Comparison of ENCODE assay signal across 6 cellular contexts in the genomic region with DNA sequence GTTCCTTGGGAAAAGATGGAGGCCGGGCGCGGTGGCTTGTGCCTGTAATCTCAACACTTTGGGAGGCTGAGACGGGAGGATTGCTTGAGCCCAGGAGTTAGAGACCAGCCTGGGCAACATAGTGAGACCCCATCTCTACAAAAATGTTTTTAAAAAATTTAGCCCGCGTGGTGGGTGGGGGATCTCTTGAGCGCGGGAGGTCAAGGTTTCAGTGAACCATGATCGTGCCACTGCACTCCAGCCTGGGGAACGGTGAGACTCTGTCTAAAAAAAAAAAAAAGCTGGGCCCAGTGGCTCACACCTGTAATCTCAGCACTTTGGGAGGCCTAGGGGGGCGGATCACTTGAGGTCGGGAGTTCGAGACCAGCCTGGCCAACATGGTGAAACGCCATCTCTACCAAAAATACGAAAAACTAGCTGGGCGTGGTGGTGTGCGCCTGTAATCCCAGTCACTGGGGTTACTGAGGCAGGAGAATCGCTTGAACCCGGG. TPM values are rescaled to one million over a fixed set of nuclear protein-coding genes. Genes with fewer than 3 reads are reported as not detected.
A peak's percentile ranks its signal among the peaks of the same experiment; 100 is the strongest.
DNase-seq lines count a peak whose midpoint lies in the region; ATAC-seq and TF ChIP-seq lines count a peak whose summit lies in the region.
"Not testable (repeated sequence)": the region's sequence is repeated elsewhere in the genome, so short reads cannot be mapped to it uniquely, and the experiment has no call there.

No MANE protein-coding gene starts in this region.

- H2BK15ac ChIP-seq in neuronal stem cell (ENCODE audit: low read length): not testable (repeated sequence)

- H3K79me1 ChIP-seq in neuronal stem cell (ENCODE audit: low read depth, low read length): peaks cover 12% of the 10 kb centered on the region

- H3K27ac ChIP-seq in HCT116 (ENCODE audit: low read depth, low read length) (peak overlapping the region; percentile 90), caudate nucleus (ENCODE audit: low read depth, low read length) (peak overlapping the region; percentile 96), neuronal stem cell (replicated peaks; ENCODE audit: low read length) (peak overlapping the region; percentile 50), upper lobe of right lung (peak overlapping the region; percentile 91)

- H2BK120ac ChIP-seq in neuronal stem cell (ENCODE audit: low read depth, low read length): not testable (repeated sequence)

- no CpG with 5 or more reads among the region's 19 CpGs for WGBS in neuronal stem cell (ENCODE audit: extremely low coverage in 2 of 2, insufficient read length in 2 of 2, insufficient replicate concordance in 1 of 2), 2 donors

- RAD21 ChIA-PET in HCT116 (lab: Charles Lee; ENCODE audit: low non-redundant PET in 1 of 2, low total read pairs in 2 of 2, uncharacterized antibody in 2 of 2, unreplicated experiment in 2 of 2): interaction anchor here in 1 of 2 experiments (1.2 kb wide), 1 partner anchor 48 kb away, joined by 3 read pairs; no protein-coding TSS in a partner anchor

- not testable (repeated sequence) for TF ChIP-seq POLR2A in HCT116 (IDR thresholded peaks at IDR 0.05; ENCODE audit: borderline replicate concordance, extremely low read depth, insufficient read depth, insufficient read length)

- not testable (repeated sequence) for H3K9me2 ChIP-seq in HCT116 (ENCODE audit: insufficient read depth)

- CTCF ChIA-PET in HCT116 (lab: Charles Lee): interaction anchor here (1.2 to 2.3 kb wide), 5 partner anchors 9 to 48 kb away, joined by 3 to 12 read pairs (median 10); partner anchors contain the start of genes INO80B and MRPL53

- TF ChIP-seq CTCF in HCT116 (IDR thresholded peaks at IDR 0.05 in 2 of 3, conservative IDR thresholded peaks at IDR 0.05 in 1 of 3; ENCODE audit: borderline replicate concordance in 1 of 3, insufficient read depth in 1 of 3, low read depth in 2 of 3, low read length in 2 of 3); WI38 (IDR thresholded peaks at IDR 0.05; ENCODE audit: low read depth, low read length); upper lobe of right lung (IDR thresholded peaks at IDR 0.05): not testable (repeated sequence)

- ATAC-seq in HCT116, upper lobe of right lung: not testable (repeated sequence)

- H3K36me3 ChIP-seq in HCT116 (ENCODE audit: control insufficient read depth in 1 of 2, insufficient read depth in 2 of 2, low read length in 2 of 2) (peaks cover 11 to 13% of the 10 kb centered on the region in 2 experiments; a peak in 3 of 4 replicates), neuronal stem cell (replicated peaks in 1 of 2; ENCODE audit: control insufficient read depth in 2 of 2, insufficient read depth in 2 of 2, low read length in 2 of 2) (peaks cover 7 to 35% of the 10 kb centered on the region in 2 donors), upper lobe of right lung (peaks cover 29% of the 10 kb centered on the region)

- not testable (repeated sequence) for BruUV-seq in HCT116 (replicated peaks; lab: Mats Ljungman, UMichigan)

- not testable (repeated sequence) for H3K9me3 ChIP-seq in HCT116 (ENCODE audit: control insufficient read depth in 1 of 2, insufficient read depth in 1 of 2, low read depth in 1 of 2, low read length in 2 of 2); neuronal stem cell (replicated peaks in 1 of 2; ENCODE audit: control insufficient read depth in 2 of 2, insufficient read depth in 1 of 2, low read depth in 1 of 2, low read length in 2 of 2); upper lobe of right lung

- H3K18ac ChIP-seq in neuronal stem cell (ENCODE audit: low read length): not testable (repeated sequence)

- not testable (repeated sequence) for H4K8ac ChIP-seq in neuronal stem cell (ENCODE audit: low read depth, low read length)

- H4K91ac ChIP-seq in neuronal stem cell (ENCODE audit: low read depth, low read length, poor library complexity): not testable (repeated sequence)

- H3K4me3 ChIP-seq in HCT116 (replicated peaks in 1 of 2; ENCODE audit: low read depth in 1 of 2, low read length in 2 of 2): peak overlapping the region; percentile 61 to 95
- H3K4me3 ChIP-seq in WI38 (ENCODE audit: low read depth, low read length): peak overlapping the region; percentile 93
- H3K4me3 ChIP-seq in iPS-11a (ENCODE audit: low read depth, low read length): peak overlapping the region; percentile 97
- peak overlapping the region; percentile 81 to 85 for H3K4me3 ChIP-seq in neuronal stem cell (ENCODE audit: low read length in 2 of 2)
- H3K4me3 ChIP-seq in upper lobe of right lung: peak overlapping the region; percentile 95

- H2BK12ac ChIP-seq in neuronal stem cell (ENCODE audit: low read length): not testable (repeated sequence)

- intact Hi-C loops in HCT116 (cut with micrococcal nuclease): loop anchor here (1.0 to 2.0 kb wide), 6 partner anchors 19 to 104 kb away; partner anchors contain the start of genes AUP1, HTRA2, INO80B and WBP1
- intact Hi-C loops in upper lobe of right lung (cut with DNase I): not testable (repeated sequence)

- TF ChIP-seq RAD21 in HCT116 (IDR thresholded peaks at IDR 0.05; ENCODE audit: low read depth): not testable (repeated sequence)

- POLR2A ChIA-PET in HCT116 (lab: Charles Lee): interaction anchor here (0.8 kb wide), 1 partner anchor 26 kb away, joined by 3 read pairs; the partner anchor contains the start of gene WBP1

- H3K27me3 ChIP-seq in HCT116 (ENCODE audit: insufficient read depth, low read length); neuronal stem cell (ENCODE audit: control insufficient read depth in 3 of 3, insufficient read depth in 3 of 3, low read depth in 1 of 3, low read length in 3 of 3); upper lobe of right lung: not testable (repeated sequence)

- not testable (repeated sequence) for H2AK5ac ChIP-seq in neuronal stem cell (ENCODE audit: low read depth, low read length)

- not testable (repeated sequence) for DNase-seq in HCT116 (ENCODE audit: low read depth, low spot score); caudate nucleus (lab: John Stamatoyannopoulos, UW); neuronal stem cell (ENCODE audit: low spot score); upper lobe of right lung

- H3K9ac ChIP-seq in HCT116 (ENCODE audit: low read length) (peak overlapping the region; percentile 86), neuronal stem cell (ENCODE audit: low read depth, low read length, poor library complexity) (peak overlapping the region; percentile 72)

- H2BK5ac ChIP-seq in neuronal stem cell (ENCODE audit: low read length): peak overlapping the region; percentile 88

- peak overlapping the region; percentile 66 for H3K4me2 ChIP-seq in HCT116 (ENCODE audit: low read length)
- peak overlapping the region; percentile 72 for H3K4me2 ChIP-seq in neuronal stem cell (ENCODE audit: insufficient read depth, low read length, poor library complexity, severe bottlenecking)

- not testable (repeated sequence) for H3K14ac ChIP-seq in neuronal stem cell (ENCODE audit: low read length)

- not testable (repeated sequence) for H2AFZ ChIP-seq in HCT116 (ENCODE audit: low read depth, low read length, poor library complexity, severe bottlenecking)
- H2AFZ ChIP-seq in neuronal stem cell (ENCODE audit: low read length): peak overlapping the region; percentile 93

- peaks cover 31% of the 10 kb centered on the region for H3K79me2 ChIP-seq in HCT116 (ENCODE audit: insufficient read depth, low read length)

- not testable (repeated sequence) for H4K20me1 ChIP-seq in HCT116 (ENCODE audit: insufficient read depth)

- H3K23ac ChIP-seq in neuronal stem cell (ENCODE audit: low read depth, low read length, poor library complexity): not testable (repeated sequence)

- H3K4ac ChIP-seq in neuronal stem cell (ENCODE audit: low read length): not testable (repeated sequence)

- H3K4me1 ChIP-seq in HCT116 (ENCODE audit: control insufficient read depth in 1 of 2, insufficient read depth in 2 of 2, low read length in 2 of 2): peaks cover 12 to 25% of the 10 kb centered on the region in 2 experiments
- H3K4me1 ChIP-seq in neuronal stem cell (ENCODE audit: control insufficient read depth in 2 of 2, insufficient read depth in 1 of 2, low read depth in 1 of 2, low read length in 2 of 2): peaks cover 9 to 14% of the 10 kb centered on the region in 2 donors
- H3K4me1 ChIP-seq in upper lobe of right lung: peaks cover 24% of the 10 kb centered on the region

RNA-seq across cellular contexts. Expression of gene TTC31, which starts 0.8 kb away (rescaled TPM):
- total RNA-seq in HCT116 (2021; ENCODE audit: unreplicated experiment) (26.4 TPM), upper lobe of right lung (23.4 TPM)
- 15.1 and 20.2 TPM in 2 replicates for polyA plus RNA-seq in HCT116 (2012)
- 16.0 TPM for polyA plus RNA-seq in neuronal stem cell (2013, experiment 1 of 2)
- polyA plus RNA-seq in neuronal stem cell (2013, experiment 2 of 2): 16.5 TPM

RNA-seq across cellular contexts. Expression of gene CCDC142, which starts 0.9 kb away (rescaled TPM):
- total RNA-seq in HCT116 (2021; ENCODE audit: unreplicated experiment) (15.0 TPM), upper lobe of right lung (16.1 TPM)
- polyA plus RNA-seq in HCT116 (2012): 3.4 and 5.2 TPM in 2 replicates
- polyA plus RNA-seq in neuronal stem cell (2013, experiment 1 of 2): 5.2 TPM
- 5.7 TPM for polyA plus RNA-seq in neuronal stem cell (2013, experiment 2 of 2)

RNA-seq across cellular contexts. Expression of gene MRPL53, which starts 11.2 kb away (rescaled TPM):
- total RNA-seq in HCT116 (2021; ENCODE audit: unreplicated experiment) (65.4 TPM), upper lobe of right lung (73.1 TPM)
- polyA plus RNA-seq in HCT116 (2012): 64.3 and 68.7 TPM in 2 replicates
- 80.8 TPM for polyA plus RNA-seq in neuronal stem cell (2013, experiment 1 of 2)
- polyA plus RNA-seq in neuronal stem cell (2013, experiment 2 of 2): 80.5 TPM

RNA-seq across cellular contexts. Expression of gene LBX2, which starts 15.7 kb away (rescaled TPM):
- total RNA-seq in HCT116 (2021; ENCODE audit: unreplicated experiment) (10.1 TPM), upper lobe of right lung (1.8 TPM)
- polyA plus RNA-seq in HCT116 (2012): 5.8 and 6.9 TPM in 2 replicates
- 0.08 TPM for polyA plus RNA-seq in neuronal stem cell (2013, experiment 1 of 2)
- 0.10 TPM for polyA plus RNA-seq in neuronal stem cell (2013, experiment 2 of 2)

RNA-seq across cellular contexts. Expression of gene MOGS, which starts 18.5 kb away (rescaled TPM):
- total RNA-seq in HCT116 (2021; ENCODE audit: unreplicated experiment) (72.9 TPM), upper lobe of right lung (51.6 TPM)
- polyA plus RNA-seq in HCT116 (2012): 48.2 and 49.8 TPM in 2 replicates
- polyA plus RNA-seq in neuronal stem cell (2013, experiment 1 of 2): 39.6 TPM
- 38.5 TPM for polyA plus RNA-seq in neuronal stem cell (2013, experiment 2 of 2)
